Comparison of ENCODE assay signal across 2 cellular contexts in genomic region chr3:124600765-124601164, GRCh38.
TF ChIP-seq lines count a peak whose summit lies in the region.

No MANE protein-coding gene starts in this region.

TF ChIP-seq in HCT116, 20 proteins besides CTCF, POLR2A, EP300 and RAD21:
- no peak for TF ChIP-seq EZH2 (IDR thresholded peaks at IDR 0.05)
- no peak for TF ChIP-seq EZH2phosphoT487 (IDR thresholded peaks at IDR 0.05; ENCODE audit: borderline replicate concordance)
- no peak for TF ChIP-seq EGR1 (IDR thresholded peaks at IDR 0.05; ENCODE audit: low read depth)
- TF ChIP-seq ZNF274 (IDR thresholded peaks at IDR 0.05; ENCODE audit: low read depth, low read length) = no peak
- no peak for TF ChIP-seq FOSL1 (IDR thresholded peaks at IDR 0.05; ENCODE audit: low read depth)
- no peak for TF ChIP-seq POLR2AphosphoS5 (IDR thresholded peaks at IDR 0.05; ENCODE audit: low read depth, low read length)
- TF ChIP-seq, protein P1, sequence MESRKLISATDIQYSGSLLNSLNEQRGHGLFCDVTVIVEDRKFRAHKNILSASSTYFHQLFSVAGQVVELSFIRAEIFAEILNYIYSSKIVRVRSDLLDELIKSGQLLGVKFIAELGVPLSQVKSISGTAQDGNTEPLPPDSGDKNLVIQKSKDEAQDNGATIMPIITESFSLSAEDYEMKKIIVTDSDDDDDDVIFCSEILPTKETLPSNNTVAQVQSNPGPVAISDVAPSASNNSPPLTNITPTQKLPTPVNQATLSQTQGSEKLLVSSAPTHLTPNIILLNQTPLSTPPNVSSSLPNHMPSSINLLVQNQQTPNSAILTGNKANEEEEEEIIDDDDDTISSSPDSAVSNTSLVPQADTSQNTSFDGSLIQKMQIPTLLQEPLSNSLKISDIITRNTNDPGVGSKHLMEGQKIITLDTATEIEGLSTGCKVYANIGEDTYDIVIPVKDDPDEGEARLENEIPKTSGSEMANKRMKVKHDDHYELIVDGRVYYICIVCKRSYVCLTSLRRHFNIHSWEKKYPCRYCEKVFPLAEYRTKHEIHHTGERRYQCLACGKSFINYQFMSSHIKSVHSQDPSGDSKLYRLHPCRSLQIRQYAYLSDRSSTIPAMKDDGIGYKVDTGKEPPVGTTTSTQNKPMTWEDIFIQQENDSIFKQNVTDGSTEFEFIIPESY (IDR thresholded peaks at IDR 0.05; ENCODE audit: extremely low read depth, insufficient replicate concordance, low read length) = no peak
- no peak for TF ChIP-seq TCF7L2 (IDR thresholded peaks at IDR 0.05; ENCODE audit: borderline replicate concordance, extremely low read depth, insufficient read depth, insufficient read length)
- TF ChIP-seq CEBPB (IDR thresholded peaks at IDR 0.05; ENCODE audit: low read depth) = no peak
- no peak for TF ChIP-seq MAX (IDR thresholded peaks at IDR 0.05)
- TF ChIP-seq SIN3A (IDR thresholded peaks at IDR 0.05; ENCODE audit: low read depth) = no peak

TF ChIP-seq in GM12878, 131 proteins besides CTCF, POLR2A, EP300 and RAD21:
- TF ChIP-seq HCFC1 (IDR thresholded peaks at IDR 0.05; ENCODE audit: low read length) (no peak), MLLT1 (IDR thresholded peaks at IDR 0.05) (no peak), YBX1 (IDR thresholded peaks at IDR 0.05) (no peak), SREBF1 (IDR thresholded peaks at IDR 0.05; ENCODE audit: low read length) (no peak), NR2C1 (IDR thresholded peaks at IDR 0.05) (no peak), GATAD2B (conservative IDR thresholded peaks at IDR 0.05; ENCODE audit: low read depth) (no peak), NRF1 (conservative IDR thresholded peaks at IDR 0.05; ENCODE audit: low read depth, low read length) (no peak), ZZZ3 (IDR thresholded peaks at IDR 0.05; ENCODE audit: control insufficient read depth, insufficient read length, low read depth) (no peak), ESRRA (IDR thresholded peaks at IDR 0.05; ENCODE audit: low read length) (no peak), ZNF687 (IDR thresholded peaks at IDR 0.05) (no peak)
- TF ChIP-seq, protein P2, sequence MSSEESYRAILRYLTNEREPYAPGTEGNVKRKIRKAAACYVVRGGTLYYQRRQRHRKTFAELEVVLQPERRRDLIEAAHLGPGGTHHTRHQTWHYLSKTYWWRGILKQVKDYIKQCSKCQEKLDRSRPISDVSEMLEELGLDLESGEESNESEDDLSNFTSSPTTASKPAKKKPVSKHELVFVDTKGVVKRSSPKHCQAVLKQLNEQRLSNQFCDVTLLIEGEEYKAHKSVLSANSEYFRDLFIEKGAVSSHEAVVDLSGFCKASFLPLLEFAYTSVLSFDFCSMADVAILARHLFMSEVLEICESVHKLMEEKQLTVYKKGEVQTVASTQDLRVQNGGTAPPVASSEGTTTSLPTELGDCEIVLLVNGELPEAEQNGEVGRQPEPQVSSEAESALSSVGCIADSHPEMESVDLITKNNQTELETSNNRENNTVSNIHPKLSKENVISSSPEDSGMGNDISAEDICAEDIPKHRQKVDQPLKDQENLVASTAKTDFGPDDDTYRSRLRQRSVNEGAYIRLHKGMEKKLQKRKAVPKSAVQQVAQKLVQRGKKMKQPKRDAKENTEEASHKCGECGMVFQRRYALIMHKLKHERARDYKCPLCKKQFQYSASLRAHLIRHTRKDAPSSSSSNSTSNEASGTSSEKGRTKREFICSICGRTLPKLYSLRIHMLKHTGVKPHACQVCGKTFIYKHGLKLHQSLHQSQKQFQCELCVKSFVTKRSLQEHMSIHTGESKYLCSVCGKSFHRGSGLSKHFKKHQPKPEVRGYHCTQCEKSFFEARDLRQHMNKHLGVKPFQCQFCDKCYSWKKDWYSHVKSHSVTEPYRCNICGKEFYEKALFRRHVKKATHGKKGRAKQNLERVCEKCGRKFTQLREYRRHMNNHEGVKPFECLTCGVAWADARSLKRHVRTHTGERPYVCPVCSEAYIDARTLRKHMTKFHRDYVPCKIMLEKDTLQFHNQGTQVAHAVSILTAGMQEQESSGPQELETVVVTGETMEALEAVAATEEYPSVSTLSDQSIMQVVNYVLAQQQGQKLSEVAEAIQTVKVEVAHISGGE (CRISPR knock-in tag; IDR thresholded peaks at IDR 0.05) = no peak
- TF ChIP-seq, protein P3, sequence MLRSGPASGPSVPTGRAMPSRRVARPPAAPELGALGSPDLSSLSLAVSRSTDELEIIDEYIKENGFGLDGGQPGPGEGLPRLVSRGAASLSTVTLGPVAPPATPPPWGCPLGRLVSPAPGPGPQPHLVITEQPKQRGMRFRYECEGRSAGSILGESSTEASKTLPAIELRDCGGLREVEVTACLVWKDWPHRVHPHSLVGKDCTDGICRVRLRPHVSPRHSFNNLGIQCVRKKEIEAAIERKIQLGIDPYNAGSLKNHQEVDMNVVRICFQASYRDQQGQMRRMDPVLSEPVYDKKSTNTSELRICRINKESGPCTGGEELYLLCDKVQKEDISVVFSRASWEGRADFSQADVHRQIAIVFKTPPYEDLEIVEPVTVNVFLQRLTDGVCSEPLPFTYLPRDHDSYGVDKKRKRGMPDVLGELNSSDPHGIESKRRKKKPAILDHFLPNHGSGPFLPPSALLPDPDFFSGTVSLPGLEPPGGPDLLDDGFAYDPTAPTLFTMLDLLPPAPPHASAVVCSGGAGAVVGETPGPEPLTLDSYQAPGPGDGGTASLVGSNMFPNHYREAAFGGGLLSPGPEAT (IDR thresholded peaks at IDR 0.05; ENCODE audit: low read depth) = no peak
